1 cellular context compared by ENCODE assay signal in genomic region chr1:63973005-63973419, GRCh38.
TF ChIP-seq lines count a peak whose summit lies in the region.

No MANE protein-coding gene starts in this region.

TF ChIP-seq in GM23338, 12 proteins besides CTCF, POLR2A, EP300 and RAD21 (continued from another document):
- TF ChIP-seq ZNF462 (CRISPR knock-in tag; IDR thresholded peaks at IDR 0.05) (no peak), JUNB (IDR thresholded peaks at IDR 0.05; ENCODE audit: unreplicated experiment) (no peak), POLR2AphosphoS5 (IDR thresholded peaks at IDR 0.05; ENCODE audit: low read depth) (no peak), EZH2phosphoT487 (IDR thresholded peaks at IDR 0.05; ENCODE audit: unreplicated experiment) (no peak), ETS1 (IDR thresholded peaks at IDR 0.05) (no peak), CREB1 (CRISPR knock-in tag; IDR thresholded peaks at IDR 0.05; ENCODE audit: low read depth) (no peak), EZH2 (IDR thresholded peaks at IDR 0.05; ENCODE audit: low read depth, unreplicated experiment) (no peak), ZNF114 (CRISPR knock-in tag; IDR thresholded peaks at IDR 0.05) (no peak), REST (IDR thresholded peaks at IDR 0.05; ENCODE audit: unreplicated experiment) (no peak)
